In the genomic region with DNA sequence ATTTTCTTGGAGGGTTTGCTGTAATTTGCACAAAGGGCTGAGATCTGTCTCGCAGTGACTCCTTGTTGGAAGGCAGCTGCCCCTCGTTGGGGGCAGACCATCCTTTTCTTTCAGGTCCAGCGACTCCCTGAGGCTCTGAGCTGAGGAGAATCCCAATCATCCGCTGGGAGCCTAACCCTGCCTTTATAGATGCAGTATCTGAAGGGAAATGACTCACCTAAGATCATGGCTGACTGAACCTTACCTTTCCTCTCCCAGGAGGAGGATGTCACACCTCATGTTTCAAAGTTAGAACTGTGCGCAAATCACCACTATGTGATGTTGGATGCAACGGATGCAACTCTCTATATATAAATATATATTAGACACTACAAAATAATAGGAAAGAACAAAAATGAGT, we compare ENCODE assay signal across 22 cellular contexts. TPM values are rescaled to one million over a fixed set of nuclear protein-coding genes. Genes with fewer than 3 reads are reported as not detected.
A peak's percentile ranks its signal among the peaks of the same experiment; 100 is the strongest.
DNase-seq lines count a peak whose midpoint lies in the region; ATAC-seq, FAIRE-seq and TF ChIP-seq lines count a peak whose summit lies in the region.
"Had no signal": no experiment of that assay in that cellular context is flagged by ENCODE, and none has a peak within 500 bp of the region (broad histone marks: within the 10 kb centered on the region; RNA-seq: fewer than 3 reads in every experiment).

No MANE protein-coding gene starts in this region.

- H3K4me1 ChIP-seq in spleen = peaks cover 0 to 36% (median 27%) of the 10 kb centered on the region in 6 donors
- peaks cover 12% of the 10 kb centered on the region for H3K4me1 ChIP-seq in colonic mucosa
- H3K4me1 ChIP-seq: parathyroid adenoma had no signal

- H3K27ac ChIP-seq in spleen = no peak overlapping the region
- H3K27ac ChIP-seq in colonic mucosa = no peak overlapping the region
- H3K27ac ChIP-seq: C4-2B, parathyroid adenoma, VCaP had no signal

- peak; percentile 30 for DNase-seq in activated CD8-positive, alpha-beta memory T cell treated with anti-CD3 and anti-CD28 coated beads, Interleukin-2, amount 10 ng/mL, durations not matched to agents 7 days and 5 days
- DNase-seq in activated CD8-positive, alpha-beta memory T cell treated with anti-CD3 and anti-CD28 coated beads for 24 hours = no peak
- DNase-seq in RCC 7860 (ENCODE audit: low spot score) (peak; percentile 40), glomerular visceral epithelial cell (ENCODE audit: extremely low spot score) (peak; percentile 25), spleen (peak; percentile 20), amygdala (lab: John Stamatoyannopoulos, UW) (no peak), colonic mucosa (no peak), NCI-H128 (lab: John Stamatoyannopoulos, UW; ENCODE audit: unreplicated experiment) (no peak)
- DNase-seq: 8988T; activated CD4-positive, alpha-beta T cell treated with anti-CD3 and anti-CD28 coated beads, Interleukin-2, amount 50 U/mL, for 4 hours; activated T-cell treated with anti-CD3 and anti-CD28 coated beads, Interleukin-2, amount 50 U/mL, for 48 hours; MM.1S; naive B cell; NCI-H187; SIG-M5; stimulated activated CD4-positive, alpha-beta T cell treated with anti-CD3 and anti-CD28 coated beads, Interleukin-2, amount 100 ng/mL, for 48 hours had no signal

- ATAC-seq in activated CD8-positive, alpha-beta memory T cell treated with anti-CD3 and anti-CD28 coated beads, Interleukin-2, amount 10 ng/mL, durations not matched to agents 7 days and 5 days = no peak

- peaks cover 0 to 95% (median 49%) of the 10 kb centered on the region in 7 donors for H3K27me3 ChIP-seq in spleen (replicated peaks in 1 of 7)
- peaks cover 8% of the 10 kb centered on the region for H3K27me3 ChIP-seq in colonic mucosa

- no peaks in the 10 kb centered on the region for H3K9me3 ChIP-seq in spleen
- no peaks in the 10 kb centered on the region for H3K9me3 ChIP-seq in colonic mucosa

- no peak overlapping the region for H3K4me3 ChIP-seq in spleen
- no peak overlapping the region for H3K4me3 ChIP-seq in colonic mucosa

- no peaks in the 10 kb centered on the region for H3K9me3 Mint-ChIP-seq in activated CD8-positive, alpha-beta memory T cell treated with anti-CD3 and anti-CD28 coated beads, Interleukin-2, amount 10 ng/mL, durations not matched to agents 7 days and 5 days (ENCODE audit: low read depth)
- H3K9me3 Mint-ChIP-seq: activated naive CD4-positive, alpha-beta T cell treated with anti-CD3 and anti-CD28 coated beads, Interleukin-2, amount 50 U/mL, for 24 hours; naive B cell; T-helper 1 cell treated with Interleukin-12 subunit alpha and Interleukin-12 subunit beta and Interleukin-4 antibody, amounts not matched to agents 30 μg/mL and 1 μg/mL, for 36 hours had no signal

- H3K4me3 Mint-ChIP-seq in activated CD8-positive, alpha-beta memory T cell treated with anti-CD3 and anti-CD28 coated beads, Interleukin-2, amount 10 ng/mL, durations not matched to agents 7 days and 5 days = no peak overlapping the region
- H3K4me3 Mint-ChIP-seq: activated naive CD4-positive, alpha-beta T cell treated with anti-CD3 and anti-CD28 coated beads, Interleukin-2, amount 50 U/mL, for 24 hours; T-helper 1 cell treated with Interleukin-12 subunit alpha and Interleukin-12 subunit beta and Interleukin-4 antibody, amounts not matched to agents 30 μg/mL and 1 μg/mL, for 36 hours had no signal

- peaks cover 88% of the 10 kb centered on the region for H3K27me3 Mint-ChIP-seq in activated CD8-positive, alpha-beta memory T cell treated with anti-CD3 and anti-CD28 coated beads, Interleukin-2, amount 10 ng/mL, durations not matched to agents 7 days and 5 days

- 46 to 56% (median 51%) methylated on average over 6 of the region's 6 CpGs for WGBS in spleen, 5 donors

- H3K36me3 ChIP-seq in spleen (no peaks in the 10 kb centered on the region), colonic mucosa (no peaks in the 10 kb centered on the region)

- no peak overlapping the region for H3K9ac ChIP-seq in colonic mucosa (ENCODE audit: low read depth in 2 of 2, low read length in 2 of 2)
- H3K9ac ChIP-seq: parathyroid adenoma had no signal

- H3K36me3 Mint-ChIP-seq in activated CD8-positive, alpha-beta memory T cell treated with anti-CD3 and anti-CD28 coated beads, Interleukin-2, amount 10 ng/mL, durations not matched to agents 7 days and 5 days = no peaks in the 10 kb centered on the region

- TF ChIP-seq CTCF in spleen (IDR thresholded peaks at IDR 0.05 in 8 of 11, conservative IDR thresholded peaks at IDR 0.05 in 3 of 11) (no peak), colonic mucosa (IDR thresholded peaks at IDR 0.05) (no peak)

- no peak overlapping the region for H3K27ac Mint-ChIP-seq in activated CD8-positive, alpha-beta memory T cell treated with anti-CD3 and anti-CD28 coated beads, Interleukin-2, amount 10 ng/mL, durations not matched to agents 7 days and 5 days
- H3K27ac Mint-ChIP-seq: activated naive CD4-positive, alpha-beta T cell treated with anti-CD3 and anti-CD28 coated beads, Interleukin-2, amount 50 U/mL, for 24 hours; T-helper 1 cell treated with Interleukin-12 subunit alpha and Interleukin-12 subunit beta and Interleukin-4 antibody, amounts not matched to agents 30 μg/mL and 1 μg/mL, for 36 hours had no signal

- intact Hi-C loops in spleen (cut with DNase I; ENCODE audit: low total_unique reads) (no loop called here), colonic mucosa (cut with DNase I) (no loop called here)

- no peak for FAIRE-seq in RCC 7860 (lab: Jason Lieb, UNC)
- FAIRE-seq: frontal cortex had no signal

- CTCF ChIA-PET in activated CD8-positive, alpha-beta memory T cell treated with anti-CD3 and anti-CD28 coated beads, Interleukin-2, amount 10 ng/mL, durations not matched to agents 7 days and 5 days (lab: Charles Lee) = no interaction called here

- no peak for TF ChIP-seq POLR2A in spleen (IDR thresholded peaks at IDR 0.05)

- H3K4me1 Mint-ChIP-seq in activated CD8-positive, alpha-beta memory T cell treated with anti-CD3 and anti-CD28 coated beads, Interleukin-2, amount 10 ng/mL, durations not matched to agents 7 days and 5 days = peaks cover 15% of the 10 kb centered on the region

RNA-seq across cellular contexts. Expression of a gene that starts 36.4 kb away (rescaled TPM):
- total RNA-seq in activated CD8-positive, alpha-beta memory T cell treated with anti-CD3 and anti-CD28 coated beads, Interleukin-2, amount 10 ng/mL, durations not matched to agents 7 days and 5 days = 10 to 100 TPM; 13.6 to 29.1 TPM
- 10 to 100 TPM; 10.6 to 49.4 (median 20.7) TPM for total RNA-seq in spleen
- polyA plus RNA-seq in spleen = 1 to 10 TPM; 6.8 to 9.8 (median 8.8) TPM
- total RNA-seq in colonic mucosa = 100 to 1,000 TPM in 1 of 2 donors, 10 to 100 TPM in 1; 58.0 to 304 TPM

Comparison
In these comparisons a context has a peak if more than half of its experiments do, and no peak if none do; other contexts are left out.
1. DNase-seq: peak in activated CD8-positive, alpha-beta memory T cell treated with anti-CD3 and anti-CD28 coated beads, Interleukin-2, amount 10 ng/mL, durations not matched to agents 7 days and 5 days (single experiment), RCC 7860 (single experiment), glomerular visceral epithelial cell (single experiment) and spleen (single experiment); none in activated CD8-positive, alpha-beta memory T cell treated with anti-CD3 and anti-CD28 coated beads for 24 hours (single experiment), amygdala (0 of 56), colonic mucosa (single experiment) and NCI-H128 (single experiment).